Comparison of ENCODE assay signal across 8 cellular contexts in the genomic region with DNA sequence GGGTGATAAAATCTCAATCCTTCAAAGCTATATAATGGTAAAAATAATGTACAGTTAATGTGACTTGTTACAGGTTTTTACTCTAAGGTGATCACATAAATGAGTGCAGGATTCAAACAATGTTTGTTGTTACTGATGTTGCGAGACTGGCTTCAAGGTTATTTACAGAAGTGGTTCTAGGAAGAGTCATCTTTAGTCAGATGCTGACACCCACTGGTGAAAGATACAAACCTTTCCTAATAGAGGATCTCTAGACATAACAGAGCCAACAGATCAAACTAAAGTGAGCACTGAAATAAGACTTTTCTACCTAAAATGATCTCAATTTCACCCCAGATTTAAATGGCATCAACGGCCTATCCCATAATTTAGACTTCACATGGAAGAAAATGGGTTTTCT. TPM values are rescaled to one million over a fixed set of nuclear protein-coding genes. Genes with fewer than 3 reads are reported as not detected.
DNase-seq lines count a peak whose midpoint lies in the region; ATAC-seq and TF ChIP-seq lines count a peak whose summit lies in the region.

No MANE protein-coding gene starts in this region.

- no peak overlapping the region for H2AFZ ChIP-seq in DND-41 (ENCODE audit: low read depth, low read length)
- H2AFZ ChIP-seq in MM.1S (ENCODE audit: low read length): no peak overlapping the region

- H3K4me3 ChIP-seq in DND-41 (ENCODE audit: low read depth in 1 of 2, low read length in 2 of 2) (no peak overlapping the region), MM.1S (ENCODE audit: low read length) (no peak overlapping the region), foreskin fibroblast (ENCODE audit: low read depth in 1 of 2, low read length in 2 of 2) (no peak overlapping the region), psoas muscle (no peak overlapping the region)

- peaks cover 23% of the 10 kb centered on the region for H3K36me3 ChIP-seq in DND-41 (ENCODE audit: insufficient read depth, low read length)
- no peaks in the 10 kb centered on the region for H3K36me3 ChIP-seq in MM.1S (replicated peaks; ENCODE audit: insufficient read depth, low read length)
- no peaks in the 10 kb centered on the region for H3K36me3 ChIP-seq in psoas muscle (ENCODE audit: insufficient read depth in 1 of 2, low read depth in 1 of 2)

- no peaks in the 10 kb centered on the region for H4K20me1 ChIP-seq in DND-41 (ENCODE audit: insufficient read depth, low read length)
- H4K20me1 ChIP-seq in MM.1S (ENCODE audit: insufficient read depth, low read length): no peaks in the 10 kb centered on the region

- TF ChIP-seq CTCF in DND-41 (IDR thresholded peaks at IDR 0.05; ENCODE audit: borderline replicate concordance, extremely low read depth, low read length, poor library complexity, severe bottlenecking): peak; percentile 49
- TF ChIP-seq CTCF in MM.1S (IDR thresholded peaks at IDR 0.05; ENCODE audit: low read length): peak; percentile 44
- TF ChIP-seq CTCF in foreskin fibroblast (IDR thresholded peaks at IDR 0.05; ENCODE audit: low read depth, low read length): peak; percentile 37
- TF ChIP-seq CTCF in psoas muscle (IDR thresholded peaks at IDR 0.05): peak; percentile 64

- no peaks in the 10 kb centered on the region for H3K27me3 ChIP-seq in DND-41 (ENCODE audit: insufficient read depth, low read length, poor library complexity)
- no peaks in the 10 kb centered on the region for H3K27me3 ChIP-seq in MM.1S (replicated peaks; ENCODE audit: insufficient read depth, low read length)
- H3K27me3 ChIP-seq in psoas muscle (ENCODE audit: insufficient read depth in 3 of 3, low read length in 2 of 3): no peaks in the 10 kb centered on the region

- in situ Hi-C loops in SK-MEL-5 (cut with HindIII; ENCODE audit: low pct_unique_long_range_greater_than_20kb, low sequenced_read_pairs): no loop called here

- H3K4me1 ChIP-seq in DND-41 (ENCODE audit: insufficient read depth, low read length) (no peaks in the 10 kb centered on the region), MM.1S (ENCODE audit: low read length) (no peaks in the 10 kb centered on the region), psoas muscle (no peaks in the 10 kb centered on the region)

- ATAC-seq in DND-41 (ENCODE audit: insufficient read depth, low read depth) (peak; percentile 72), psoas muscle (peak; percentile 68 to 83 (median 82)), GM18498 (IDR thresholded peaks at IDR 0.05; ENCODE audit: unreplicated experiment) (no peak), HG03565 (IDR thresholded peaks at IDR 0.05; ENCODE audit: unreplicated experiment) (no peak), HG02981 (IDR thresholded peaks at IDR 0.05; ENCODE audit: unreplicated experiment) (no peak)

- H3K79me2 ChIP-seq in DND-41 (ENCODE audit: insufficient read depth, low read length) (no peaks in the 10 kb centered on the region), MM.1S (ENCODE audit: low read length) (no peaks in the 10 kb centered on the region)

- H3K9ac ChIP-seq in DND-41 (ENCODE audit: low read depth, low read length): no peak overlapping the region
- H3K9ac ChIP-seq in MM.1S (ENCODE audit: low read length): no peak overlapping the region

- H3K4me2 ChIP-seq in DND-41 (ENCODE audit: insufficient read depth, low read length) (no peak overlapping the region), MM.1S (ENCODE audit: low read depth, low read length) (no peak overlapping the region)

- H3K27ac ChIP-seq in DND-41 (ENCODE audit: low read length) (no peak overlapping the region), MM.1S (ENCODE audit: low read length) (no peak overlapping the region), psoas muscle (no peak overlapping the region)

- no peaks in the 10 kb centered on the region for H3K9me2 ChIP-seq in MM.1S (replicated peaks; ENCODE audit: insufficient read depth, low read length)

- no peaks in the 10 kb centered on the region for H3F3A ChIP-seq in MM.1S (ENCODE audit: insufficient read depth, low read length)

- DNase-seq in DND-41 (no peak), MM.1S (peak; percentile 66), SK-MEL-5 (ENCODE audit: low read depth, low spot score) (peak; percentile 79), foreskin fibroblast (peak; percentile 55 to 79), psoas muscle (no peak)

- intact Hi-C loops in psoas muscle (cut with DNase I): loop anchor here (5.0 kb wide), 2 partner anchors 68 to 498 kb away; no protein-coding TSS in a partner anchor

- WGBS in psoas muscle, 3 donors: 41 to 56% (median 46%) methylated on average over 2 of the region's 2 CpGs

- no peaks in the 10 kb centered on the region for H3K9me3 ChIP-seq in DND-41 (ENCODE audit: insufficient read depth, low read length, severe bottlenecking)
- H3K9me3 ChIP-seq in MM.1S (replicated peaks; ENCODE audit: insufficient read depth, low read length): no peaks in the 10 kb centered on the region
- H3K9me3 ChIP-seq in psoas muscle: no peaks in the 10 kb centered on the region

RNA-seq across cellular contexts. Expression of a gene that starts 20.2 kb away (rescaled TPM):
- total RNA-seq in SK-MEL-5 (2014; rRNA removed; shearing (Covaris generic)): 25.7 and 26.5 TPM in 2 replicates
- polyA plus RNA-seq in SK-MEL-5 (2015; cell fraction: cytosol; rRNA removed): 31.7 and 41.4 TPM in 2 replicates
- 5.1 and 8.4 TPM in 2 replicates for polyA plus RNA-seq in SK-MEL-5 (2015; cell fraction: nucleus; rRNA removed)
- 1 to 10 TPM; 3.6 to 6.5 (median 5.3) TPM for total RNA-seq in psoas muscle
- polyA plus RNA-seq in psoas muscle: 1 to 10 TPM; 1.3 to 3.2 (median 1.5) TPM

Comparison
In these comparisons a context has a peak if more than half of its experiments do, and no peak if none do; other contexts are left out.
1. ATAC-seq: peak in DND-41 (single experiment) and psoas muscle (4 of 4); none in GM18498 (single experiment), HG03565 (single experiment) and HG02981 (single experiment).
2. DNase-seq: peak in MM.1S (single experiment), SK-MEL-5 (single experiment) and foreskin fibroblast (2 of 2); none in DND-41 (single experiment) and psoas muscle (0 of 2).
3. Peak in every context shown above with its lines, with median percentiles within 50 percentile points of each other: CTCF ChIP-seq.